ENCODE assay signal across 13 cellular contexts in genomic region chr9:127872492-127873222, GRCh38. TPM values are rescaled to one million over a fixed set of nuclear protein-coding genes. Genes with fewer than 3 reads are reported as not detected.
"Had no signal": no experiment of that assay in that cellular context is flagged by ENCODE, and none has a peak within 500 bp of the region (broad histone marks: within the 10 kb centered on the region; RNA-seq: fewer than 3 reads in every experiment).

No MANE protein-coding gene starts in this region.

- H3K9me3 ChIP-seq: body of pancreas had no signal

- H3K27ac ChIP-seq: body of pancreas had no signal

- FAIRE-seq: endometrium had no signal

- H3K4me3 Mint-ChIP-seq: immature natural killer cell; stimulated activated naive B cell treated with anti-CD40 and anti-IgM and Interleukin-4, amounts not matched to agents 10 μg/mL and 1 μg/mL and 100 μg/mL, for 72 hours; T-helper 1 cell treated with Interleukin-12 subunit alpha and Interleukin-12 subunit beta and Interleukin-4 antibody, amounts not matched to agents 30 μg/mL and 1 μg/mL, for 36 hours; WTC11 had no signal

- DNase-seq: activated CD4-positive, alpha-beta T cell treated with anti-CD3 and anti-CD28 coated beads for 48 hours; activated naive CD4-positive, alpha-beta T cell treated with anti-CD3 and anti-CD28 coated beads, Interleukin-2, amount 50 U/mL, for 16 hours; body of pancreas; cerebellar nuclear complex; immature natural killer cell; stimulated activated naive B cell treated with anti-CD40 and anti-IgM and Interleukin-4, amounts not matched to agents 10 μg/mL and 1 μg/mL and 100 μg/mL, for 72 hours had no signal

- H3K9me3 Mint-ChIP-seq: immature natural killer cell; stimulated activated naive B cell treated with anti-CD40 and anti-IgM and Interleukin-4, amounts not matched to agents 10 μg/mL and 1 μg/mL and 100 μg/mL, for 72 hours; T-helper 1 cell treated with Interleukin-12 subunit alpha and Interleukin-12 subunit beta and Interleukin-4 antibody, amounts not matched to agents 30 μg/mL and 1 μg/mL, for 36 hours; WTC11 had no signal

- H3K36me3 Mint-ChIP-seq: stimulated activated naive B cell treated with anti-CD40 and anti-IgM and Interleukin-4, amounts not matched to agents 10 μg/mL and 1 μg/mL and 100 μg/mL, for 72 hours; WTC11 had no signal

- H3K4me3 ChIP-seq: body of pancreas had no signal

- H3K27me3 ChIP-seq: body of pancreas had no signal

- ATAC-seq: body of pancreas; esophagus mucosa; left colon; right cardiac atrium; stimulated activated naive B cell treated with anti-CD40 and anti-IgM and Interleukin-4, amounts not matched to agents 10 μg/mL and 1 μg/mL and 100 μg/mL, for 72 hours; WTC11 had no signal

- H3K27ac Mint-ChIP-seq: T-helper 1 cell treated with Interleukin-12 subunit alpha and Interleukin-12 subunit beta and Interleukin-4 antibody, amounts not matched to agents 30 μg/mL and 1 μg/mL, for 36 hours had no signal

RNA-seq across cellular contexts. Expression of gene ENG, which starts 18.2 kb away (rescaled TPM):
- polyA plus RNA-seq: neural cell had no signal
